11 cellular contexts compared by ENCODE assay signal in the genomic region with DNA sequence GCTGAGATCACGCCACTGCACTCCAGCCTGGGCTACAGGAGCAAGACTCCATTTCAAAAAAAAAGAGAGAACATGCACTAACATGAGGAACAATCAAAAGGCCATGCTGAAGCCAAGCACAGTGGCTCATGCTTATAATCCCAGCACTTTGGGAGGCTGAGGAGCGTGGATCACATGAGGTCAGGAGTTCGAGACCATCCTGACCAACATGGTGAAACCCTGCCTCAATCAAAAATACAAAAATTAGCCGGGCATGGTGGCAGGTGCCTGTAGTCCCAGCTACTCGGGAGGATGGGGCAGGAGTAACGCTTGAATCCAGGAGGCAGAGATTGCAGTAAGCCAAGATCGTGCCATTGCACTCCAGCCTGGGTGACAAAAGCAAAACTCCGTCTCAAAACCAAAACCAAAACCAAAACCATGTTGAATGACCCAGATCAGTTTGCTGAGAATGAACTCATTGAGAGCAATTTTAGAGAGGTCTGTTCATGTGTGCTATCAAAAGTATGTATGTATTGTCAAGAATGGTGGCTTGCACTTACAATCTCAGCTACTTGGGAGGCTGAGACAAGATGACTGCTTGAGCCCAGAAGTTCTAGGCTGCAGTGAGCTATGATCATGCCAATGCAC. TPM values are rescaled to one million over a fixed set of nuclear protein-coding genes. Genes with fewer than 3 reads are reported as not detected.
DNase-seq lines count a peak whose midpoint lies in the region; ATAC-seq and TF ChIP-seq lines count a peak whose summit lies in the region.
"Had no signal": no experiment of that assay in that cellular context is flagged by ENCODE, and none has a peak within 500 bp of the region (broad histone marks: within the 10 kb centered on the region; RNA-seq: fewer than 3 reads in every experiment).

No MANE protein-coding gene starts in this region.

- peaks cover 60% of the 10 kb centered on the region for H3K4me1 Mint-ChIP-seq in activated CD8-positive, alpha-beta memory T cell treated with anti-CD3 and anti-CD28 coated beads, Interleukin-2, amount 10 ng/mL, durations not matched to agents 7 days and 5 days
- peaks cover 54% of the 10 kb centered on the region for H3K4me1 Mint-ChIP-seq in central memory CD8-positive, alpha-beta T cell
- H3K4me1 Mint-ChIP-seq in stimulated activated effector memory CD8-positive, alpha-beta T cell treated with anti-CD3 and anti-CD28 coated beads, Interleukin-12 subunit alpha, Interleukin-12 subunit beta, amount 100 ng/mL, for 72 hours: peaks cover 59% of the 10 kb centered on the region

- DNase-seq in activated CD8-positive, alpha-beta memory T cell treated with anti-CD3 and anti-CD28 coated beads, Interleukin-2, amount 10 ng/mL, durations not matched to agents 7 days and 5 days: peak; percentile 47
- no peak for DNase-seq in activated CD8-positive, alpha-beta memory T cell treated with anti-CD3 and anti-CD28 coated beads, Interleukin-2, amount 50 U/mL, for 4 hours
- no peak for DNase-seq in OCI-LY7 (ENCODE audit: low spot score)
- DNase-seq in central memory CD8-positive, alpha-beta T cell (ENCODE audit: low spot score in 2 of 2): no peak
- DNase-seq in stimulated activated effector memory CD8-positive, alpha-beta T cell treated with anti-CD3 and anti-CD28 coated beads, Interleukin-12 subunit alpha, Interleukin-12 subunit beta, amount 100 ng/mL, for 72 hours (ENCODE audit: low spot score in 2 of 2): peak in 1 of 2 donors; percentile 52
- DNase-seq in NCI-H2107 treated with DMSO at 0.1 percent for 48 hours (lab: John Stamatoyannopoulos, UW; ENCODE audit: unreplicated experiment): no peak
- no peak for DNase-seq in C1 segment of cervical spinal cord (lab: John Stamatoyannopoulos, UW)
- DNase-seq in NCI-H345 treated with DMSO at 0.1 percent for 48 hours (lab: John Stamatoyannopoulos, UW; ENCODE audit: unreplicated experiment): no peak
- DNase-seq: Karpas-422, NCI-H524 had no signal

- H3K4me1 ChIP-seq in OCI-LY7 (ENCODE audit: insufficient read depth, low read length, poor library complexity, severe bottlenecking): peaks cover 39% of the 10 kb centered on the region

- H3K9me3 ChIP-seq in OCI-LY7 (ENCODE audit: low read length): no peaks in the 10 kb centered on the region

- ATAC-seq in activated CD8-positive, alpha-beta memory T cell treated with anti-CD3 and anti-CD28 coated beads, Interleukin-2, amount 10 ng/mL, durations not matched to agents 7 days and 5 days: peak; percentile 81
- peak; percentile 48 for ATAC-seq in central memory CD8-positive, alpha-beta T cell (replicated peaks; ENCODE audit: extremely low read depth, poor library complexity, severe bottlenecking)
- ATAC-seq in stimulated activated effector memory CD8-positive, alpha-beta T cell treated with anti-CD3 and anti-CD28 coated beads, Interleukin-12 subunit alpha, Interleukin-12 subunit beta, amount 100 ng/mL, for 72 hours: peak; percentile 72

- no peak overlapping the region for H3K27ac ChIP-seq in OCI-LY7 (ENCODE audit: low read depth, low read length, poor library complexity, severe bottlenecking)
- H3K27ac ChIP-seq: epithelial cell of prostate had no signal

- H3K27ac Mint-ChIP-seq in activated CD8-positive, alpha-beta memory T cell treated with anti-CD3 and anti-CD28 coated beads, Interleukin-2, amount 10 ng/mL, durations not matched to agents 7 days and 5 days: peak overlapping the region; percentile 86
- H3K27ac Mint-ChIP-seq in central memory CD8-positive, alpha-beta T cell (ENCODE audit: low read depth): peak overlapping the region; percentile 58
- H3K27ac Mint-ChIP-seq in stimulated activated effector memory CD8-positive, alpha-beta T cell treated with anti-CD3 and anti-CD28 coated beads, Interleukin-12 subunit alpha, Interleukin-12 subunit beta, amount 100 ng/mL, for 72 hours: peak overlapping the region; percentile 77

- H3K9me3 Mint-ChIP-seq in activated CD8-positive, alpha-beta memory T cell treated with anti-CD3 and anti-CD28 coated beads, Interleukin-2, amount 10 ng/mL, durations not matched to agents 7 days and 5 days (ENCODE audit: low read depth): no peaks in the 10 kb centered on the region
- H3K9me3 Mint-ChIP-seq in central memory CD8-positive, alpha-beta T cell: no peaks in the 10 kb centered on the region
- no peaks in the 10 kb centered on the region for H3K9me3 Mint-ChIP-seq in stimulated activated effector memory CD8-positive, alpha-beta T cell treated with anti-CD3 and anti-CD28 coated beads, Interleukin-12 subunit alpha, Interleukin-12 subunit beta, amount 100 ng/mL, for 72 hours

- peaks cover 29% of the 10 kb centered on the region for H3K36me3 Mint-ChIP-seq in activated CD8-positive, alpha-beta memory T cell treated with anti-CD3 and anti-CD28 coated beads, Interleukin-2, amount 10 ng/mL, durations not matched to agents 7 days and 5 days
- peaks cover 32% of the 10 kb centered on the region for H3K36me3 Mint-ChIP-seq in central memory CD8-positive, alpha-beta T cell (ENCODE audit: insufficient read depth)
- H3K36me3 Mint-ChIP-seq in stimulated activated effector memory CD8-positive, alpha-beta T cell treated with anti-CD3 and anti-CD28 coated beads, Interleukin-12 subunit alpha, Interleukin-12 subunit beta, amount 100 ng/mL, for 72 hours: peaks cover 24% of the 10 kb centered on the region

- peak overlapping the region; percentile 20; the same call in 1 of the 2 replicates for H3K4me2 ChIP-seq in OCI-LY7 (ENCODE audit: low read length)

- H3K4me3 Mint-ChIP-seq in activated CD8-positive, alpha-beta memory T cell treated with anti-CD3 and anti-CD28 coated beads, Interleukin-2, amount 10 ng/mL, durations not matched to agents 7 days and 5 days: peak overlapping the region; percentile 64
- peak overlapping the region; percentile 57 for H3K4me3 Mint-ChIP-seq in central memory CD8-positive, alpha-beta T cell
- H3K4me3 Mint-ChIP-seq in stimulated activated effector memory CD8-positive, alpha-beta T cell treated with anti-CD3 and anti-CD28 coated beads, Interleukin-12 subunit alpha, Interleukin-12 subunit beta, amount 100 ng/mL, for 72 hours: peak overlapping the region; percentile 52

- H3K79me2 ChIP-seq in OCI-LY7 (ENCODE audit: insufficient read depth, low read depth, low read length): peaks cover 92% of the 10 kb centered on the region

- no peaks in the 10 kb centered on the region for H3K27me3 Mint-ChIP-seq in activated CD8-positive, alpha-beta memory T cell treated with anti-CD3 and anti-CD28 coated beads, Interleukin-2, amount 10 ng/mL, durations not matched to agents 7 days and 5 days
- H3K27me3 Mint-ChIP-seq in central memory CD8-positive, alpha-beta T cell: no peaks in the 10 kb centered on the region

- H4K20me1 ChIP-seq in OCI-LY7 (ENCODE audit: insufficient read depth, low read length): peaks cover 12% of the 10 kb centered on the region; the same call in 1 of the 2 replicates

- no TSS peak for BruUV-seq in OCI-LY7 (replicated peaks; lab: Mats Ljungman, UMichigan)

- CTCF ChIA-PET in activated CD8-positive, alpha-beta memory T cell treated with anti-CD3 and anti-CD28 coated beads, Interleukin-2, amount 10 ng/mL, durations not matched to agents 7 days and 5 days (lab: Charles Lee): interaction anchor here (1.4 kb wide), 1 partner anchor 45 kb away, joined by 4 read pairs; a partner anchor contains a TSS
- CTCF ChIA-PET in OCI-LY7 (lab: Charles Lee; ENCODE audit: unreplicated experiment): no interaction called here

- TF ChIP-seq CTCF in OCI-LY7 (conservative IDR thresholded peaks at IDR 0.05; ENCODE audit: low read length): no peak

- POLR2A ChIA-PET in OCI-LY7 (lab: Charles Lee): interaction anchor here (0.6 to 1.7 kb wide), 3 partner anchors 21 to 87 kb away, joined by 4 to 5 read pairs (median 4); no protein-coding TSS in a partner anchor

- H3K36me3 ChIP-seq in OCI-LY7 (ENCODE audit: insufficient read depth, low read length): peaks cover 65% of the 10 kb centered on the region

- no peaks in the 10 kb centered on the region for H3K9me2 ChIP-seq in OCI-LY7 (ENCODE audit: insufficient read depth, low read length)

- intact Hi-C loops in OCI-LY7 (cut with micrococcal nuclease; ENCODE audit: unreplicated experiment): no loop called here

- no peak overlapping the region for H2AFZ ChIP-seq in OCI-LY7 (ENCODE audit: low read length)

- H3K4me3 ChIP-seq in OCI-LY7 (ENCODE audit: low read depth, low read length, poor library complexity, severe bottlenecking): peak overlapping the region; percentile 7

RNA-seq across cellular contexts. Expression of a gene that starts 44.8 kb away (rescaled TPM):
- total RNA-seq in activated CD8-positive, alpha-beta memory T cell treated with anti-CD3 and anti-CD28 coated beads, Interleukin-2, amount 10 ng/mL, durations not matched to agents 7 days and 5 days: 100 to 1,000 TPM; 115 to 116 TPM
- 65.3 and 69.5 TPM in 2 replicates for total RNA-seq in OCI-LY7 (2014; rRNA removed; shearing (Covaris generic))
- total RNA-seq in OCI-LY7 (2022): 113 and 114 TPM in 2 replicates
